In the genomic region with DNA sequence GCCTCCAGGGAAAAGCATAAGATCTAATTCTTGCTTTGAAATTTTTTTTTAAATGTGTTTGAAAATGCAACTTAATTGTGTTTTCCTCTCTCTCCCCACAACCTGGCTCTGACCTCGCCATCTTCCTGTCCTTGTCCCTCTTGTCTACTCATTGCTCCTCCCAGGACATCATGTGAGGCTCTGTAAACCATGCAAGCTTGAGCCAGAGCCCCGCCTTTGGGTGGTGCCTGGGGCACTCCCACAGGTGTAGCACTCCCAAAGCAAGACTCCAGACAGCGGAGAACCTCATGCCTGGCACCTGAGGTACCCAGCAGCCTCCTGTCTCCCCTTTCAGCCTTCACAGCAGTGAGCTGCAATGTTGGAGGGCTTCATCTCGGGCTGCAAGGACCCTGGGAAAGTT, we compare ENCODE assay signal across 22 cellular contexts. TPM values are rescaled to one million over a fixed set of nuclear protein-coding genes. Genes with fewer than 3 reads are reported as not detected.
DNase-seq lines count a peak whose midpoint lies in the region; ATAC-seq lines count a peak whose summit lies in the region.
"Had no signal": no experiment of that assay in that cellular context is flagged by ENCODE, and none has a peak within 500 bp of the region (broad histone marks: within the 10 kb centered on the region; RNA-seq: fewer than 3 reads in every experiment).

No MANE protein-coding gene starts in this region.

- peak; percentile 46 for ATAC-seq in GM19351 (IDR thresholded peaks at IDR 0.05; ENCODE audit: unreplicated experiment)
- no peak for ATAC-seq in HG03565 (IDR thresholded peaks at IDR 0.05; ENCODE audit: unreplicated experiment)
- ATAC-seq: activated CD4-positive, CD25-positive, alpha-beta regulatory T cell treated with anti-CD3 and anti-CD28 coated beads, Interleukin-2, amount 50 U/mL, for 24 hours had no signal

- DNase-seq in NCI-H187 treated with DMSO at 0.1 percent for 48 hours (lab: John Stamatoyannopoulos, UW), result peak; percentile 3
- DNase-seq in NCI-H187 (lab: John Stamatoyannopoulos, UW), result no peak
- peak; percentile 15 for DNase-seq in RPMI8226
- peak; percentile 34 for DNase-seq in islet precursor cell
- no peak for DNase-seq in nucleus accumbens (lab: John Stamatoyannopoulos, UW)
- DNase-seq in mucosa of gallbladder (ENCODE audit: low spot score), result no peak
- DNase-seq: amygdala; BE2C; effector CD8-positive, alpha-beta T cell; GDM1; left ventricle myocardium inferior; NCI-H2227 treated with DMSO at 0.1 percent for 48 hours; NK-92 treated with Interleukin-12 subunit alpha and Interleukin-12 subunit beta, amount 100 ng/mL, for 24 hours; SK-N-SH; small intestine; stimulated activated CD4-positive, alpha-beta T cell treated with anti-CD3 and anti-CD28 coated beads, Interleukin-2, amount 100 ng/mL, for 48 hours; stomach; T1000; upper lobe of left lung had no signal

RNA-seq across cellular contexts. Expression of gene CDHR1, which starts 9.8 kb away (rescaled TPM):
- 0.66 TPM for total RNA-seq in mucosa of gallbladder

RNA-seq across cellular contexts. Expression of gene GPR15LG, which starts 10.9 kb away (rescaled TPM):
- total RNA-seq in mucosa of gallbladder, result 0.32 TPM
- total RNA-seq: left ventricle myocardium inferior had no signal

RNA-seq across cellular contexts. Expression of gene LRIT2, which starts 40.8 kb away (rescaled TPM):
- total RNA-seq in mucosa of gallbladder, result not detected
- total RNA-seq: left ventricle myocardium inferior, stomach, upper lobe of left lung had no signal

RNA-seq across cellular contexts. Expression of gene GHITM, which starts 45.2 kb away (rescaled TPM):
- total RNA-seq in mucosa of gallbladder, result 129 TPM

RNA-seq across cellular contexts. Expression of gene LRIT1, which starts 56.8 kb away (rescaled TPM):
- not detected for total RNA-seq in mucosa of gallbladder
- total RNA-seq: left ventricle myocardium inferior, stomach, upper lobe of left lung had no signal

Comparison
In these comparisons a context has a peak if more than half of its experiments do, and no peak if none do; other contexts are left out.
1. DNase-seq: peak in NCI-H187 treated with DMSO at 0.1 percent for 48 hours (single experiment), RPMI8226 (single experiment) and islet precursor cell (single experiment); none in NCI-H187 (0 of 2), nucleus accumbens (0 of 56) and mucosa of gallbladder (single experiment).